Comparison of ENCODE assay signal across 18 cellular contexts in the genomic region with DNA sequence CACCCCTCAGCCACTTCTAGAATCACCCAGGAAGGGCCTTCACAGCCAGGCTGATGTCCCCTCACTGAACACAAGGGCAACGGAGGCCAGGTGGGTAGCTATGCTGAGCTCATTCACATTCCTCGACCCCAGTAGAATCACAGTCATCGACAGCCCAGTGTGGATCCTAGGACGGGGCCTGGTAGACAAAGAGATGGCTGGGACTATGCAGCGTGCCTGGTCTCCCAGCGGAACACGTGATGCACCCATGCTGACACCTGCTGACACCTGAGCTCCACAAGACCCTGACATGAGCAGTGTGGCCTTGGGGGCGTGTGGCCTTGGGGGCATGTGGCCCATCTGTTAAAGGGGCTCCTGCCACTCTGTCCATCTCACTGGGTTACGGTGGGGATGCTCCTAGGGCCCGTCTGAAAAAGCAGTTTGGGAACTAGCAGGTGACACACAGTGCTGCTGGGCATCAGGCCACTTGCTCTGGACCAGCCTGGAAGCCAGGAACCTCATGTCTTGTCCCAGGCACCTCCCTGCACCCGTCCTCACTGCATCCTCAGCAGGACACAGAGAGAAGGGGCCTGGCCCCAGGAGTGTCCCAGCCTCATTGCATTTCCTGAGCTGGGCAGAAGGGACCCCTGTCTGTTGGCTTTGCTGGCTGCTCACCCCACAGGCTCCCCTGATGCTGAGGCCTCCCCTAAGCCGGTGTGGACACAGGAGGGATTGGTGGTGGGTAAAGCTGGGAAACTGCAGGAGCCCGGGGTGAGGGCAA. TPM values are rescaled to one million over a fixed set of nuclear protein-coding genes. Genes with fewer than 3 reads are reported as not detected.
"Had no signal": no experiment of that assay in that cellular context is flagged by ENCODE, and none has a peak within 500 bp of the region (broad histone marks: within the 10 kb centered on the region; RNA-seq: fewer than 3 reads in every experiment).

No MANE protein-coding gene starts in this region.

- H3K4me3 ChIP-seq: dorsolateral prefrontal cortex, lung, prostate gland, testis had no signal

- H3K36me3 ChIP-seq: brain microvascular endothelial cell, prostate gland had no signal

- H3K27ac ChIP-seq: brain microvascular endothelial cell, dorsolateral prefrontal cortex, prostate gland, testis had no signal

- H3K4me3 Mint-ChIP-seq: activated naive CD4-positive, alpha-beta T cell treated with anti-CD3 and anti-CD28 coated beads, Interleukin-2, amount 50 U/mL, for 24 hours; naive thymus-derived CD4-positive, alpha-beta T cell had no signal

- H3K4me1 Mint-ChIP-seq: activated naive CD4-positive, alpha-beta T cell treated with anti-CD3 and anti-CD28 coated beads, Interleukin-2, amount 50 U/mL, for 24 hours; naive thymus-derived CD4-positive, alpha-beta T cell had no signal

- DNase-seq: activated CD4-positive, alpha-beta T cell treated with anti-CD3 and anti-CD28 coated beads for 1 hour; activated CD4-positive, alpha-beta T cell treated with anti-CD3 and anti-CD28 coated beads, Interleukin-2, amount 50 U/mL, for 48 hours; amniotic stem cell; brain microvascular endothelial cell; naive thymus-derived CD4-positive, alpha-beta T cell; nucleus accumbens; stimulated activated CD4-positive, alpha-beta T cell treated with anti-CD3 and anti-CD28 coated beads, Interleukin-2, amount 100 ng/mL, for 48 hours; stimulated activated naive CD4-positive, alpha-beta T cell treated with Interleukin-2 at 50 U/mL for 16 hours; T-helper 2 cell; testis had no signal

- H3K4me1 ChIP-seq: prostate gland, testis had no signal

- H3K27me3 ChIP-seq: testis had no signal

- H3K9me3 ChIP-seq: prostate gland, testis had no signal

- H3K27ac Mint-ChIP-seq: activated naive CD4-positive, alpha-beta T cell treated with anti-CD3 and anti-CD28 coated beads, Interleukin-2, amount 50 U/mL, for 24 hours; naive thymus-derived CD4-positive, alpha-beta T cell had no signal

RNA-seq across cellular contexts. Expression of a gene that starts 9.7 kb away (rescaled TPM):
- total RNA-seq: esophagus mucosa; glomerular endothelial cell; mononuclear cell; naive thymus-derived CD4-positive, alpha-beta T cell had no signal
- polyA plus RNA-seq: naive thymus-derived CD4-positive, alpha-beta T cell had no signal

RNA-seq across cellular contexts. Expression of a gene that starts 22.0 kb away (rescaled TPM):
- total RNA-seq: dorsolateral prefrontal cortex; esophagus mucosa; glomerular endothelial cell; lung; mononuclear cell; naive thymus-derived CD4-positive, alpha-beta T cell; prostate gland; ureter had no signal
- polyA plus RNA-seq: lung; naive thymus-derived CD4-positive, alpha-beta T cell had no signal

RNA-seq across cellular contexts. Expression of a gene that starts 42.3 kb away (rescaled TPM):
- total RNA-seq: esophagus mucosa; glomerular endothelial cell; lung; mononuclear cell; naive thymus-derived CD4-positive, alpha-beta T cell; prostate gland; ureter had no signal
- polyA plus RNA-seq: lung; naive thymus-derived CD4-positive, alpha-beta T cell had no signal

RNA-seq across cellular contexts. Expression of a gene that starts 48.0 kb away (rescaled TPM):
- total RNA-seq: esophagus mucosa; glomerular endothelial cell; lung; mononuclear cell; naive thymus-derived CD4-positive, alpha-beta T cell; ureter had no signal
- polyA plus RNA-seq: lung had no signal
